ENCODE assay signal across 18 cellular contexts in genomic region chr6:130412556-130413290, GRCh38. TPM values are rescaled to one million over a fixed set of nuclear protein-coding genes. Genes with fewer than 3 reads are reported as not detected.
A peak's percentile ranks its signal among the peaks of the same experiment; 100 is the strongest.
DNase-seq lines count a peak whose midpoint lies in the region; ATAC-seq and TF ChIP-seq lines count a peak whose summit lies in the region.
"Had no signal": no experiment of that assay in that cellular context is flagged by ENCODE, and none has a peak within 500 bp of the region (broad histone marks: within the 10 kb centered on the region; RNA-seq: fewer than 3 reads in every experiment).

No MANE protein-coding gene starts in this region.

- no peaks in the 10 kb centered on the region for H3K27me3 ChIP-seq in adipocyte (replicated peaks; ENCODE audit: control insufficient read depth, insufficient read depth, low read length)
- H3K27me3 ChIP-seq: SJSA1 had no signal

- H3K9ac ChIP-seq in adipocyte (ENCODE audit: low read length): no peak overlapping the region

- TF ChIP-seq CTCF in fibroblast of the aortic adventitia (IDR thresholded peaks at IDR 0.05; ENCODE audit: insufficient read depth, low read length): no peak

- peaks cover 4 to 7% of the 10 kb centered on the region in 2 donors for H3K9me3 Mint-ChIP-seq in stimulated activated naive B cell treated with anti-CD40 and anti-IgM and Interleukin-4, amounts not matched to agents 10 μg/mL and 1 μg/mL and 100 μg/mL, for 72 hours
- H3K9me3 Mint-ChIP-seq: CD8-positive, alpha-beta T cell; IgD-negative memory B cell had no signal

- H3K4me1 Mint-ChIP-seq in stimulated activated naive B cell treated with anti-CD40 and anti-IgM and Interleukin-4, amounts not matched to agents 10 μg/mL and 1 μg/mL and 100 μg/mL, for 72 hours: no peaks in the 10 kb centered on the region

- H3K4me3 Mint-ChIP-seq in stimulated activated naive B cell treated with anti-CD40 and anti-IgM and Interleukin-4, amounts not matched to agents 10 μg/mL and 1 μg/mL and 100 μg/mL, for 72 hours: no peak overlapping the region
- H3K4me3 Mint-ChIP-seq: CD8-positive, alpha-beta T cell; IgD-negative memory B cell had no signal

- peaks cover 27% of the 10 kb centered on the region for H3K4me1 ChIP-seq in adipocyte (ENCODE audit: control insufficient read depth, insufficient read depth, low read length)
- H3K4me1 ChIP-seq: SJSA1 had no signal

- H3K27ac Mint-ChIP-seq in stimulated activated naive B cell treated with anti-CD40 and anti-IgM and Interleukin-4, amounts not matched to agents 10 μg/mL and 1 μg/mL and 100 μg/mL, for 72 hours: peak overlapping the region; percentile 51
- H3K27ac Mint-ChIP-seq: CD8-positive, alpha-beta T cell; IgD-negative memory B cell had no signal

- H3K9me3 ChIP-seq in adipocyte (ENCODE audit: control insufficient read depth, low read length): peaks cover 9% of the 10 kb centered on the region
- H3K9me3 ChIP-seq: SJSA1 had no signal

- no peak for ATAC-seq in stimulated activated naive B cell treated with anti-CD40 and anti-IgM and Interleukin-4, amounts not matched to agents 10 μg/mL and 1 μg/mL and 100 μg/mL, for 72 hours (replicated peaks)
- ATAC-seq in GM21390 (IDR thresholded peaks at IDR 0.05; ENCODE audit: unreplicated experiment): no peak
- ATAC-seq: CD8-positive, alpha-beta T cell; HCT116 had no signal

- peaks cover 5 to 15% of the 10 kb centered on the region in 2 donors for H3K27me3 Mint-ChIP-seq in stimulated activated naive B cell treated with anti-CD40 and anti-IgM and Interleukin-4, amounts not matched to agents 10 μg/mL and 1 μg/mL and 100 μg/mL, for 72 hours

- no peaks in the 10 kb centered on the region for H3K36me3 ChIP-seq in adipocyte (ENCODE audit: control insufficient read depth, insufficient read depth, low read length, severe bottlenecking)
- H3K36me3 ChIP-seq: SJSA1 had no signal

- H3K4me3 ChIP-seq in adipocyte (ENCODE audit: low read length): no peak overlapping the region
- no peak overlapping the region for H3K4me3 ChIP-seq in fibroblast of the aortic adventitia (ENCODE audit: low read depth, low read length)
- H3K4me3 ChIP-seq: SJSA1 had no signal

- peaks cover 2 to 10% of the 10 kb centered on the region in 2 donors for H3K36me3 Mint-ChIP-seq in stimulated activated naive B cell treated with anti-CD40 and anti-IgM and Interleukin-4, amounts not matched to agents 10 μg/mL and 1 μg/mL and 100 μg/mL, for 72 hours
- H3K36me3 Mint-ChIP-seq: CD8-positive, alpha-beta T cell; IgD-negative memory B cell had no signal

- DNase-seq in GM03348 (ENCODE audit: low spot score) (peak; percentile 69), adipocyte (ENCODE audit: low read depth) (peak; percentile 84), fibroblast of the aortic adventitia (ENCODE audit: low read depth) (peak; percentile 76), LoVo (ENCODE audit: low spot score) (no peak), GOT3 (lab: John Stamatoyannopoulos, UW) (no peak)
- no peak for DNase-seq in stimulated activated naive B cell treated with anti-CD40 and anti-IgM and Interleukin-4, amounts not matched to agents 10 μg/mL and 1 μg/mL and 100 μg/mL, for 72 hours
- DNase-seq: CD8-positive, alpha-beta T cell; DND-41; GF-D8; NCI-H1436 treated with DMSO at 0.1 percent for 48 hours; NCI-H2081 treated with DMSO at 0.1 percent for 48 hours; NCI-H2227 treated with DMSO at 0.1 percent for 48 hours; NCI-H526; OCI-M1 had no signal

RNA-seq across cellular contexts. Expression of gene TMEM200A, which starts 46.9 kb away (rescaled TPM):
- 61.5 and 137 TPM in 2 replicates for total RNA-seq in fibroblast of the aortic adventitia (ENCODE audit: low replicate concordance)

Comparison
In these comparisons a context has a peak if more than half of its experiments do, and no peak if none do; other contexts are left out.
1. DNase-seq: peak in GM03348 (single experiment), adipocyte (single experiment) and fibroblast of the aortic adventitia (single experiment); none in stimulated activated naive B cell treated with anti-CD40 and anti-IgM and Interleukin-4, amounts not matched to agents 10 μg/mL and 1 μg/mL and 100 μg/mL, for 72 hours (single experiment), LoVo (single experiment) and GOT3 (single experiment).